18 cellular contexts compared by ENCODE assay signal in the genomic region with DNA sequence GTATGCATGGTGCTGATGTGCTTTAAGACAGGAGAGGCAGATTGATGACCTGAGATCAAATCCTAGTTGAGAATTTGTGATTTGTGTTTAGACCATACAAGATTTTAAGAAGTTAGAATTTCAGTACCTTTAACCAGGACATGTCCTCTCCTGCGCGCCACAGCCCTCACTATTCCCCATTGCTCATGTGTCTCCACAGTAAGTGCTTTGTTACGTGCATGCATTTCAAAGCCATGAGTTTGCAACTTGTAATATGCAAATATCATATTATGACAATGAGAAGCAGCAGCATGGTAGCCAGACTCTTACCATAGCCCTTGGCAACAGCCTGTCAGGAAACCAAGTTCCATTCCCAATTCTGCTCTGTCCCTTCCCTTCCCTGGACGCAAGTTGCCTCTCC.
DNase-seq lines count a peak whose midpoint lies in the region; ATAC-seq, FAIRE-seq and TF ChIP-seq lines count a peak whose summit lies in the region.
"Had no signal": no experiment of that assay in that cellular context is flagged by ENCODE, and none has a peak within 500 bp of the region (broad histone marks: within the 10 kb centered on the region; RNA-seq: fewer than 3 reads in every experiment).

No MANE protein-coding gene starts in this region.

- H3K4me3 ChIP-seq in H1 (ENCODE audit: extremely low read depth in 1 of 4, insufficient read depth in 2 of 4, low read depth in 3 of 4, low read length in 4 of 4), result no peak overlapping the region
- no peak overlapping the region for H3K4me3 ChIP-seq in small intestine (ENCODE audit: low read depth in 1 of 2, low read length in 2 of 2)
- H3K4me3 ChIP-seq: GM23248 had no signal

- no peak for TF ChIP-seq EP300 in H1 (IDR thresholded peaks at IDR 0.05; ENCODE audit: borderline replicate concordance in 1 of 2, low read depth in 2 of 2, low read length in 2 of 2)

- no peak overlapping the region for H2BK15ac ChIP-seq in H1 (ENCODE audit: low read length)

- H2AFZ ChIP-seq in H1 (ENCODE audit: low read length), result 0 out of 2 replicates have a peak overlapping the region, but pooled peaks have one; percentile 71
- H2AFZ ChIP-seq: GM23248 had no signal

- no peak overlapping the region for H2AK5ac ChIP-seq in H1 (ENCODE audit: low read depth, low read length)

- POLR2A ChIA-PET in H1 (lab: Charles Lee; ENCODE audit: partially characterized antibody), result no interaction called here

- TF ChIP-seq RAD21 in H1 (IDR thresholded peaks at IDR 0.05 in 1 of 2, conservative IDR thresholded peaks at IDR 0.05 in 1 of 2; ENCODE audit: low read depth in 2 of 2, low read length in 2 of 2), result no peak

- FAIRE-seq in GM12892 (lab: Jason Lieb, UNC), result peak; percentile 56
- no peak for FAIRE-seq in H1 (lab: Jason Lieb, UNC)
- no peak for FAIRE-seq in small intestine (lab: Jason Lieb, UNC)
- FAIRE-seq: GM19239 had no signal

- H3K79me1 ChIP-seq in H1 (ENCODE audit: low read depth, low read length), result no peaks in the 10 kb centered on the region

- CTCF ChIA-PET in H1 (lab: Charles Lee; ENCODE audit: partially characterized antibody), result interaction anchor here (0.6 to 1.6 kb wide), 5 partner anchors 9 to 419 kb away, joined by 3 to 9 read pairs (median 3); no protein-coding TSS in a partner anchor

- H4K5ac ChIP-seq in H1 (ENCODE audit: insufficient read length, low read depth, low read length), result no peak overlapping the region

- H3K9ac ChIP-seq in H1 (replicated peaks in 1 of 4; ENCODE audit: extremely low read depth in 1 of 4, low read depth in 3 of 4, low read length in 3 of 4), result no peak overlapping the region; a peak in 1 of 7 replicates
- H3K9ac ChIP-seq: GM23248 had no signal

- H3K18ac ChIP-seq in H1 (ENCODE audit: extremely low read depth, low read length), result no peak overlapping the region

- H3K27ac ChIP-seq in H1 (ENCODE audit: low read depth, low read length), result no peak overlapping the region
- H3K27ac ChIP-seq in small intestine (ENCODE audit: low read depth in 1 of 2, low read length in 1 of 2), result no peak overlapping the region
- H3K27ac ChIP-seq: GM23248 had no signal

- no peak overlapping the region for H4K91ac ChIP-seq in H1 (replicated peaks; ENCODE audit: insufficient read length, low read length)

- 93% methylated on average over 4 of the region's 4 CpGs; no CpG with 5 or more reads in 1 of the 2 experiments for WGBS in H1 (ENCODE audit: extremely low coverage in 1 of 2, insufficient coverage in 1 of 2, insufficient read length in 1 of 2, insufficient replicate concordance in 2 of 2, low coverage in 1 of 2, low lambda C conversion rate in 2 of 2, missing lambda C conversion rate in 1 of 2), 2 experiments
- 94 to 96% (median 95%) methylated on average over 4 of the region's 4 CpGs for WGBS in small intestine, 3 donors

- ATAC-seq in HG02642 (IDR thresholded peaks at IDR 0.05; ENCODE audit: poor library complexity, unreplicated experiment) (no peak), GM21723 (IDR thresholded peaks at IDR 0.05; ENCODE audit: unreplicated experiment) (no peak)
- ATAC-seq: HCT116 had no signal

- TF ChIP-seq CTCF in H1 (IDR thresholded peaks at IDR 0.05; ENCODE audit: control extremely low read depth in 1 of 3, insufficient read depth in 1 of 3, low read depth in 1 of 3, low read length in 3 of 3), result no peak

- H3K14ac ChIP-seq in H1 (ENCODE audit: insufficient read length), result no peak overlapping the region

- H3K4ac ChIP-seq in H1 (replicated peaks; ENCODE audit: insufficient read length, low read depth, low read length), result no peak overlapping the region

- H3K4me2 ChIP-seq in H1 (ENCODE audit: insufficient read depth in 1 of 2, low read depth in 2 of 2, low read length in 2 of 2), result no peak overlapping the region

- H3K36me3 ChIP-seq in H1 (ENCODE audit: control insufficient read depth in 2 of 4, insufficient read depth in 4 of 4, low read length in 3 of 4), result no peaks in the 10 kb centered on the region
- H3K36me3 ChIP-seq in small intestine (ENCODE audit: control insufficient read depth in 2 of 2, insufficient read depth in 2 of 2, low read length in 2 of 2), result no peaks in the 10 kb centered on the region
- H3K36me3 ChIP-seq: BE2C had no signal

- no peak overlapping the region for H2BK12ac ChIP-seq in H1 (ENCODE audit: low read depth, low read length)

- no peak overlapping the region for H4K8ac ChIP-seq in H1 (ENCODE audit: extremely low read depth, insufficient read depth, low read length)

- no peaks in the 10 kb centered on the region for H4K20me1 ChIP-seq in H1 (replicated peaks in 1 of 2; ENCODE audit: control insufficient read depth in 1 of 2, insufficient read depth in 2 of 2, low read length in 2 of 2)

- H3K9me3 ChIP-seq in H1 (ENCODE audit: insufficient read depth in 2 of 2, low read depth in 1 of 2, low read length in 1 of 2) (no peaks in the 10 kb centered on the region), small intestine (ENCODE audit: control insufficient read depth, low read depth) (no peaks in the 10 kb centered on the region)
- H3K9me3 ChIP-seq: BE2C, Caco-2 had no signal

- H3K23me2 ChIP-seq in H1 (ENCODE audit: low read depth, low read length), result no peaks in the 10 kb centered on the region

- peaks cover 0 to 5% (median 2%) of the 10 kb centered on the region in 4 experiments; a peak in 1 of 7 replicates for H3K4me1 ChIP-seq in H1 (replicated peaks in 1 of 4; ENCODE audit: control insufficient read depth in 3 of 4, insufficient read depth in 4 of 4, low read length in 3 of 4)
- H3K4me1 ChIP-seq in small intestine (ENCODE audit: control insufficient read depth in 2 of 2, insufficient read depth in 1 of 2, low read depth in 1 of 2, low read length in 1 of 2), result no peaks in the 10 kb centered on the region
- H3K4me1 ChIP-seq: BE2C, Caco-2 had no signal

- no peak for DNase-seq in GM12892 (ENCODE audit: insufficient read length)
- DNase-seq in NCI-H526 treated with DMSO at 0.1 percent for 48 hours (lab: John Stamatoyannopoulos, UW), result peak; percentile 34
- DNase-seq in H1 (ENCODE audit: low read depth in 1 of 2, low spot score in 2 of 2), result no peak
- no peak for DNase-seq in small intestine
- DNase-seq: BE2C; C1 segment of cervical spinal cord; Caco-2; CD8-positive, alpha-beta memory T cell; DMS153; DMS79; GF-D8; HFFc6; KG1 had no signal

- H3K23ac ChIP-seq in H1 (ENCODE audit: insufficient read length), result no peak overlapping the region

- H3K79me2 ChIP-seq in H1 (ENCODE audit: control insufficient read depth in 1 of 2, insufficient read depth in 2 of 2, low read length in 2 of 2), result no peaks in the 10 kb centered on the region

- H3K56ac ChIP-seq in H1 (replicated peaks; ENCODE audit: insufficient read length, low read depth, low read length), result no peak overlapping the region

- H2BK5ac ChIP-seq in H1 (ENCODE audit: low read depth, low read length), result no peak overlapping the region

- H2BK20ac ChIP-seq in H1 (ENCODE audit: low read length), result no peak overlapping the region

- H3K27me3 ChIP-seq in H1 (replicated peaks in 1 of 4; ENCODE audit: control insufficient read depth in 3 of 4, extremely low read depth in 1 of 4, insufficient read depth in 3 of 4, low read length in 3 of 4), result no peaks in the 10 kb centered on the region
- no peaks in the 10 kb centered on the region for H3K27me3 ChIP-seq in small intestine (ENCODE audit: control insufficient read depth in 2 of 2, insufficient read depth in 2 of 2, low read length in 2 of 2)

- H2BK120ac ChIP-seq in H1 (replicated peaks; ENCODE audit: low read depth, low read length), result no peak overlapping the region

- no peak for TF ChIP-seq POLR2A in GM12892 (IDR thresholded peaks at IDR 0.05; ENCODE audit: low read depth, low read length)
- no peak for TF ChIP-seq POLR2A in H1 (IDR thresholded peaks at IDR 0.05; ENCODE audit: control extremely low read depth in 1 of 2, low read depth in 2 of 2, low read length in 2 of 2)

TF ChIP-seq in H1, 55 proteins besides CTCF, POLR2A, EP300 and RAD21 (continues in another document):
- TF ChIP-seq NRF1 (IDR thresholded peaks at IDR 0.05; ENCODE audit: low read depth, low read length) (no peak), RFX5 (IDR thresholded peaks at IDR 0.05; ENCODE audit: borderline replicate concordance, low read depth, low read length) (no peak), SUZ12 (IDR thresholded peaks at IDR 0.05; ENCODE audit: low read length) (no peak)
